In the genomic region with DNA sequence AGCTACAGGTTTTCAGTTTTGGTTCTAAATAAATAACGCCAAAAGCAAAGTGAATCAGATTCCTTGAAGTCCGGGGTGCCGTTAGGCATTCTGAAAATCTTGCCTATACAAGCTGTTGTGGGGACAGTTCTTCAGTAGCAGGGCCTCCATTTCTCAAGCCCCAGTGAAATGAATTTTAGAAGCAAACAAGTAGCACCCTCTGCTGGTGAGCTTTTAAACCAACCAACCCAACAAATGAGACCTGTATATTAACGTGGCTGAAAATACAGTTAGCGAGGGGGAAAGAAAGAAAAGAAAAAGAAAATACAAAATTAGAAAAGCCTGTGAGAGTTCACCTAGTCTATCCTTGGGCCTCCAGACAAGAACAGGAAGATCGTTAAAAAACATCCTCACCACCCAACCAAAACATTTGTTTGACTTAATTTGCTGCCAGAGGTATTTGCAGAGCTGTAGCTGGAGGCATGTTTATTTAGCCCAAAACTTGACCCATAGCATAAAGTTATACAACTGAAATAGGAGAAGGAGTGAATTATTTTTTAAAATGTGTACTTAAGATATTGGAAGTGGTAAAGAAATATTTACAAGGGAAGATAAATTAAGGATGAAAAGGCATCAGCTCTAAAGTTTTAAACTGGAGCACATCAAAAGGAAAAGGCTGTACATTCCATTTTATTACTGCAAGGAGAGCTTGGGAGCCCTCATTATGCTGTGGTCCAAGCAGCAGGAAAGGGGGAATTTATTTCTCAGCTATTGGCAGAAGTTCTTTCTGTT, we compare ENCODE assay signal across 7 cellular contexts.
DNase-seq lines count a peak whose midpoint lies in the region; ATAC-seq and TF ChIP-seq lines count a peak whose summit lies in the region.

No MANE protein-coding gene starts in this region.

- H2AFZ ChIP-seq in smooth muscle cell (ENCODE audit: low read depth): no peak overlapping the region

- no peak overlapping the region for H3K4me3 ChIP-seq in WI38 (ENCODE audit: low read depth, low read length)
- H3K4me3 ChIP-seq in left ventricle myocardium inferior: no peak overlapping the region
- H3K4me3 ChIP-seq in smooth muscle cell: no peak overlapping the region

- H3K9me3 ChIP-seq in left ventricle myocardium inferior (replicated peaks) (no peaks in the 10 kb centered on the region), smooth muscle cell (replicated peaks; ENCODE audit: low read depth) (no peaks in the 10 kb centered on the region)

- no peaks in the 10 kb centered on the region for H3K79me2 ChIP-seq in smooth muscle cell (ENCODE audit: low read depth)

- TF ChIP-seq CTCF in WI38 (IDR thresholded peaks at IDR 0.05; ENCODE audit: low read depth, low read length) (0 out of 2 replicates have a peak, but pooled peaks have one; percentile 6), left ventricle myocardium inferior (IDR thresholded peaks at IDR 0.05; ENCODE audit: borderline replicate concordance) (peak; percentile 71), smooth muscle cell (IDR thresholded peaks at IDR 0.05; ENCODE audit: borderline replicate concordance, insufficient read depth, poor library complexity, severe bottlenecking) (peak; percentile 67)

- no peaks in the 10 kb centered on the region for H3K27me3 ChIP-seq in left ventricle myocardium inferior (ENCODE audit: low read depth)
- no peaks in the 10 kb centered on the region for H3K27me3 ChIP-seq in smooth muscle cell (ENCODE audit: low read depth)

- H3F3A ChIP-seq in smooth muscle cell (ENCODE audit: low read depth): no peaks in the 10 kb centered on the region

- H3K4me1 ChIP-seq in left ventricle myocardium inferior (peaks cover 18% of the 10 kb centered on the region), smooth muscle cell (ENCODE audit: low read depth) (no peaks in the 10 kb centered on the region)

- 23% methylated on average over 6 of the region's 6 CpGs for WGBS in smooth muscle cell (ENCODE audit: low lambda C conversion rate)

- intact Hi-C loops in left ventricle myocardium inferior (cut with micrococcal nuclease): loop anchor here (5.0 kb wide), 1 partner anchor 149 kb away; no protein-coding TSS in a partner anchor

- H3K9ac ChIP-seq in smooth muscle cell (ENCODE audit: low read depth): no peak overlapping the region

- ATAC-seq in GM18520 (IDR thresholded peaks at IDR 0.05; ENCODE audit: unreplicated experiment): no peak

- no peak overlapping the region for H3K27ac ChIP-seq in left ventricle myocardium inferior (replicated peaks)
- H3K27ac ChIP-seq in smooth muscle cell (ENCODE audit: low read depth): no peak overlapping the region

- no peak overlapping the region for H3K4me2 ChIP-seq in smooth muscle cell

- DNase-seq in GM03348 (ENCODE audit: low spot score) (peak; percentile 65), HCEC 1CT (peak; percentile 32), NCI-H1930 (lab: John Stamatoyannopoulos, UW) (peak; percentile 75), left ventricle myocardium inferior (no peak), smooth muscle cell (lab: John Stamatoyannopoulos, UW; ENCODE audit: unreplicated experiment) (no peak)

- no peaks in the 10 kb centered on the region for H4K20me1 ChIP-seq in smooth muscle cell (ENCODE audit: low read depth)

- H3K36me3 ChIP-seq in left ventricle myocardium inferior (peaks cover 12% of the 10 kb centered on the region), smooth muscle cell (ENCODE audit: low read depth) (no peaks in the 10 kb centered on the region)

Comparison
In these comparisons a context has a peak if more than half of its experiments do, and no peak if none do; other contexts are left out.
1. DNase-seq: peak in GM03348 (single experiment), HCEC 1CT (single experiment) and NCI-H1930 (2 of 2); none in left ventricle myocardium inferior (single experiment) and smooth muscle cell (single experiment).
2. CTCF ChIP-seq: peak in every context shown above with its lines; median percentile 71 in left ventricle myocardium inferior; 67 in smooth muscle cell; 6 in WI38.